ENCODE assay signal across 9 cellular contexts in genomic region chr9:112890106-112891081, GRCh38. TPM values are rescaled to one million over a fixed set of nuclear protein-coding genes. Genes with fewer than 3 reads are reported as not detected.
DNase-seq lines count a peak whose midpoint lies in the region; TF ChIP-seq lines count a peak whose summit lies in the region.
"Had no signal": no experiment of that assay in that cellular context is flagged by ENCODE, and none has a peak within 500 bp of the region (broad histone marks: within the 10 kb centered on the region; RNA-seq: fewer than 3 reads in every experiment).

A gene with protein sequence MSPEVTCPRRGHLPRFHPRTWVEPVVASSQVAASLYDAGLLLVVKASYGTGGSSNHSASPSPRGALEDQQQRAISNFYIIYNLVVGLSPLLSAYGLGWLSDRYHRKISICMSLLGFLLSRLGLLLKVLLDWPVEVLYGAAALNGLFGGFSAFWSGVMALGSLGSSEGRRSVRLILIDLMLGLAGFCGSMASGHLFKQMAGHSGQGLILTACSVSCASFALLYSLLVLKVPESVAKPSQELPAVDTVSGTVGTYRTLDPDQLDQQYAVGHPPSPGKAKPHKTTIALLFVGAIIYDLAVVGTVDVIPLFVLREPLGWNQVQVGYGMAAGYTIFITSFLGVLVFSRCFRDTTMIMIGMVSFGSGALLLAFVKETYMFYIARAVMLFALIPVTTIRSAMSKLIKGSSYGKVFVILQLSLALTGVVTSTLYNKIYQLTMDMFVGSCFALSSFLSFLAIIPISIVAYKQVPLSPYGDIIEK (minus strand): TSS chr9:112890876. CDS start chr9:112890681, 195 bp downstream.

- H3K9me3 Mint-ChIP-seq in activated naive CD4-positive, alpha-beta T cell treated with anti-CD3 and anti-CD28 coated beads, Interleukin-2, amount 10 ng/mL, durations not matched to agents 7 days and 5 days = no peaks in the 10 kb centered on the region
- H3K9me3 Mint-ChIP-seq: CD8-positive, alpha-beta memory T cell had no signal

- H3K9ac ChIP-seq in mucosa of stomach (ENCODE audit: low read length) = no peak within 1 kb of the TSS

- no peak within 1 kb of the TSS for H3K27ac Mint-ChIP-seq in activated naive CD4-positive, alpha-beta T cell treated with anti-CD3 and anti-CD28 coated beads, Interleukin-2, amount 10 ng/mL, durations not matched to agents 7 days and 5 days

- DNase-seq in RPMI7951 (ENCODE audit: low read depth) = peak; percentile 9
- DNase-seq in fibroblast of the aortic adventitia (ENCODE audit: low read depth) = no peak
- no peak for DNase-seq in NCI-H1436 treated with DMSO at 0.1 percent for 48 hours (lab: John Stamatoyannopoulos, UW)
- no peak for DNase-seq in activated T-cell treated with anti-CD3 and anti-CD28 coated beads, Interleukin-2, amount 50 U/mL, for 48 hours
- no peak for DNase-seq in activated naive CD4-positive, alpha-beta T cell treated with anti-CD3 and anti-CD28 coated beads, Interleukin-2, amount 10 ng/mL, durations not matched to agents 7 days and 5 days
- no peak for DNase-seq in stimulated activated CD4-positive, alpha-beta T cell treated with anti-CD3 and anti-CD28 coated beads, Interleukin-2, amount 100 ng/mL, for 24 hours
- DNase-seq: CD8-positive, alpha-beta memory T cell had no signal

- no peaks in the 10 kb centered on the region for H3K9me3 ChIP-seq in mucosa of stomach (ENCODE audit: control insufficient read depth, low read length)

- no peak for TF ChIP-seq CTCF in fibroblast of the aortic adventitia (IDR thresholded peaks at IDR 0.05; ENCODE audit: insufficient read depth, low read length)

- no peaks in the 10 kb centered on the region for H3K36me3 Mint-ChIP-seq in activated naive CD4-positive, alpha-beta T cell treated with anti-CD3 and anti-CD28 coated beads, Interleukin-2, amount 10 ng/mL, durations not matched to agents 7 days and 5 days
- H3K36me3 Mint-ChIP-seq: CD8-positive, alpha-beta memory T cell had no signal

- no peak within 1 kb of the TSS for H2AFZ ChIP-seq in ACC112 (ENCODE audit: low read length, unreplicated experiment)

- H3K4me1 Mint-ChIP-seq in activated naive CD4-positive, alpha-beta T cell treated with anti-CD3 and anti-CD28 coated beads, Interleukin-2, amount 10 ng/mL, durations not matched to agents 7 days and 5 days = no peaks in the 10 kb centered on the region
- H3K4me1 Mint-ChIP-seq: CD8-positive, alpha-beta memory T cell had no signal

- H3K27me3 ChIP-seq in ACC112 (ENCODE audit: insufficient read depth, low read length) (peaks cover 24% of the 10 kb centered on the region), mucosa of stomach (ENCODE audit: control insufficient read depth, insufficient read depth, low read length) (peaks cover 27% of the 10 kb centered on the region)

- CTCF ChIA-PET in activated naive CD4-positive, alpha-beta T cell treated with anti-CD3 and anti-CD28 coated beads, Interleukin-2, amount 10 ng/mL, durations not matched to agents 7 days and 5 days (lab: Charles Lee) = no interaction called here

- peaks cover 58% of the 10 kb centered on the region for H3K27me3 Mint-ChIP-seq in activated naive CD4-positive, alpha-beta T cell treated with anti-CD3 and anti-CD28 coated beads, Interleukin-2, amount 10 ng/mL, durations not matched to agents 7 days and 5 days

- no peak within 1 kb of the TSS for H3K4me3 Mint-ChIP-seq in activated naive CD4-positive, alpha-beta T cell treated with anti-CD3 and anti-CD28 coated beads, Interleukin-2, amount 10 ng/mL, durations not matched to agents 7 days and 5 days
- H3K4me3 Mint-ChIP-seq: CD8-positive, alpha-beta memory T cell had no signal

- no peak within 1 kb of the TSS for H3K27ac ChIP-seq in ACC112 (ENCODE audit: low read depth, low read length)

- no peaks in the 10 kb centered on the region for H3K79me2 ChIP-seq in ACC112 (ENCODE audit: control insufficient read depth, insufficient read depth, low read length, unreplicated experiment)

- H3K36me3 ChIP-seq in ACC112 (ENCODE audit: insufficient read depth, low read length) (no peaks in the 10 kb centered on the region), mucosa of stomach (ENCODE audit: control insufficient read depth, insufficient read depth, low read length) (no peaks in the 10 kb centered on the region)

- H3K4me3 ChIP-seq in ACC112 (ENCODE audit: low read depth, low read length) (peak within 1 kb of the TSS; percentile 73), fibroblast of the aortic adventitia (ENCODE audit: low read depth, low read length) (peak within 1 kb of the TSS; percentile 57), mucosa of stomach (ENCODE audit: low read length) (peak within 1 kb of the TSS; percentile 19)

- H3K4me1 ChIP-seq in ACC112 (ENCODE audit: control insufficient read depth, insufficient read depth, low read length, unreplicated experiment) = peaks cover 12% of the 10 kb centered on the region
- H3K4me1 ChIP-seq in mucosa of stomach (ENCODE audit: control insufficient read depth, insufficient read depth, low read length) = peaks cover 6% of the 10 kb centered on the region

RNA-seq across cellular contexts. Expression of the gene that starts here (rescaled TPM):
- total RNA-seq in RPMI7951 (2014; rRNA removed; shearing (Covaris generic)) = not detected in 2 replicates
- not detected in 2 replicates for total RNA-seq in fibroblast of the aortic adventitia (ENCODE audit: low replicate concordance)
- total RNA-seq: CD8-positive, alpha-beta memory T cell had no signal

Comparison
In these comparisons a context has a peak if more than half of its experiments do, and no peak if none do; other contexts are left out.
1. Peak in DNase-seq in RPMI7951; RNA of the gene not detected or under 1 TPM.
2. H3K4me3 ChIP-seq: peak in every context shown above with its lines; median percentile 73 in ACC112; 57 in fibroblast of the aortic adventitia; 19 in mucosa of stomach.